8 cellular contexts compared by ENCODE assay signal in genomic region chr22:39524089-39524752, GRCh38. TPM values are rescaled to one million over a fixed set of nuclear protein-coding genes. Genes with fewer than 3 reads are reported as not detected.
DNase-seq lines count a peak whose midpoint lies in the region; ATAC-seq and TF ChIP-seq lines count a peak whose summit lies in the region.

No MANE protein-coding gene starts in this region.

- H3K4me3 ChIP-seq in neutrophil (ENCODE audit: low read depth in 1 of 2, low read length in 1 of 2) (no peak overlapping the region), BE2C (ENCODE audit: low read depth, low read length) (no peak overlapping the region; the same call in 1 of the 2 replicates)

- peak overlapping the region; percentile 71 for H3K27ac Mint-ChIP-seq in Calu3 (ENCODE audit: unreplicated experiment)
- H3K27ac Mint-ChIP-seq in brain = peak overlapping the region; percentile 67 to 100 (median 85)

- intact Hi-C loops in Calu3 (cut with micrococcal nuclease; ENCODE audit: unreplicated experiment) = loop anchor here (10.0 kb wide), 1 partner anchor 209 kb away; the partner anchor contains the start of gene RPL3

- H3K27me3 ChIP-seq in neutrophil (no peaks in the 10 kb centered on the region), BE2C (no peaks in the 10 kb centered on the region)

- H3K27me3 Mint-ChIP-seq in Calu3 (ENCODE audit: unreplicated experiment) (no peaks in the 10 kb centered on the region), brain (peaks cover 16% of the 10 kb centered on the region)

- H3K36me3 ChIP-seq in neutrophil = peaks cover 46% of the 10 kb centered on the region
- peaks cover 65% of the 10 kb centered on the region for H3K36me3 ChIP-seq in BE2C

- peak overlapping the region; percentile 94 for H3K27ac ChIP-seq in neutrophil

- H3K4me1 ChIP-seq in neutrophil (ENCODE audit: control insufficient read depth in 1 of 2, insufficient read depth in 1 of 2, low read depth in 1 of 2, low read length in 1 of 2) (peaks cover 85 to 87% of the 10 kb centered on the region in 2 experiments), BE2C (peaks cover 23% of the 10 kb centered on the region)

- H3K9me3 Mint-ChIP-seq in Calu3 (ENCODE audit: low read depth, unreplicated experiment) (no peaks in the 10 kb centered on the region), brain (peaks cover 0 to 13% (median 3%) of the 10 kb centered on the region in 5 experiments)

- DNase-seq in Calu3 (no peak), dermis blood vessel endothelial cell (no peak), NCI-H1092 treated with DMSO at 0.1 percent for 48 hours (lab: John Stamatoyannopoulos, UW) (no peak), BE2C (no peak)

- CTCF ChIA-PET in Calu3 (lab: Charles Lee) = no interaction called here

- no peak for ATAC-seq in GM21390 (IDR thresholded peaks at IDR 0.05; ENCODE audit: unreplicated experiment)

- H3K4me3 Mint-ChIP-seq in Calu3 (ENCODE audit: low read depth, unreplicated experiment) = peak overlapping the region; percentile 37
- peak overlapping the region; percentile 64 to 88 (median 69) for H3K4me3 Mint-ChIP-seq in brain

- peaks cover 95% of the 10 kb centered on the region for H3K36me3 Mint-ChIP-seq in Calu3 (ENCODE audit: insufficient read depth, unreplicated experiment)
- peaks cover 56% of the 10 kb centered on the region for H3K36me3 Mint-ChIP-seq in brain

- no peaks in the 10 kb centered on the region for H3K9me3 ChIP-seq in neutrophil
- H3K9me3 ChIP-seq in BE2C = no peaks in the 10 kb centered on the region

- H3K4me1 Mint-ChIP-seq in Calu3 (ENCODE audit: low read depth, unreplicated experiment) (peaks cover 46% of the 10 kb centered on the region), brain (peaks cover 75% of the 10 kb centered on the region)

- BruUV-seq in Calu3 (replicated peaks; lab: Mats Ljungman, UMichigan) = no TSS peak

- TF ChIP-seq CTCF in Calu3 (IDR thresholded peaks at IDR 0.05; ENCODE audit: unreplicated experiment) (no peak), brain (conservative IDR thresholded peaks at IDR 0.05) (no peak), neutrophil (IDR thresholded peaks at IDR 0.05) (no peak), BE2C (IDR thresholded peaks at IDR 0.05; ENCODE audit: low read depth, low read length) (no peak)

- no peak for TF ChIP-seq RAD21 in Ishikawa (IDR thresholded peaks at IDR 0.05; ENCODE audit: low read depth)

- no peak for TF ChIP-seq EP300 in Ishikawa (IDR thresholded peaks at IDR 0.05; ENCODE audit: borderline replicate concordance)

TF ChIP-seq in Ishikawa, 13 proteins besides CTCF, POLR2A, EP300 and RAD21:
- TF ChIP-seq TCF12 (IDR thresholded peaks at IDR 0.05; ENCODE audit: low read depth) (0 out of 2 replicates have a peak, but pooled peaks have one; percentile 34), TEAD4 (IDR thresholded peaks at IDR 0.05) (no peak), USF1 (IDR thresholded peaks at IDR 0.05) (peak; percentile 78)

RNA-seq across cellular contexts. Expression of gene ATF4, which starts 3.9 kb away (rescaled TPM):
- total RNA-seq in Calu3 (2022) = 294 and 372 TPM in 2 replicates
- 435 TPM for polyA plus RNA-seq in brain (ENCODE audit: insufficient read depth, low read depth, low replicate concordance)
- 150 and 159 TPM in 2 replicates for total RNA-seq in dermis blood vessel endothelial cell
- polyA plus RNA-seq in BE2C (2012; ENCODE audit: insufficient read depth, insufficient read length, low read depth) = 1,602 TPM

RNA-seq across cellular contexts. Expression of gene RPS19BP1, which starts 8.3 kb away (rescaled TPM):
- total RNA-seq in Calu3 (2022) = 82.9 and 87.7 TPM in 2 replicates
- 116 TPM for polyA plus RNA-seq in brain (ENCODE audit: insufficient read depth, low read depth, low replicate concordance)
- total RNA-seq in dermis blood vessel endothelial cell = 52.8 and 74.2 TPM in 2 replicates
- 624 TPM for polyA plus RNA-seq in BE2C (2012; ENCODE audit: insufficient read depth, insufficient read length, low read depth)

RNA-seq across cellular contexts. Expression of gene MIEF1, which starts 22.1 kb away (rescaled TPM):
- total RNA-seq in Calu3 (2022) (39.2 and 44.3 TPM in 2 replicates), dermis blood vessel endothelial cell (19.4 and 26.5 TPM in 2 replicates)
- 22.5 TPM for polyA plus RNA-seq in brain (ENCODE audit: insufficient read depth, low read depth, low replicate concordance)
- 117 TPM for polyA plus RNA-seq in BE2C (2012; ENCODE audit: insufficient read depth, insufficient read length, low read depth)

RNA-seq across cellular contexts. Expression of gene CACNA1I, which starts 46.3 kb away (rescaled TPM):
- total RNA-seq in Calu3 (2022) (0.05 and 0.07 TPM in 2 replicates), dermis blood vessel endothelial cell (not detected in 2 replicates)
- polyA plus RNA-seq in brain (ENCODE audit: insufficient read depth, low read depth, low replicate concordance) = 2.2 TPM
- not detected for polyA plus RNA-seq in BE2C (2012; ENCODE audit: insufficient read depth, insufficient read length, low read depth)
